1 cellular context compared by ENCODE assay signal in the genomic region with DNA sequence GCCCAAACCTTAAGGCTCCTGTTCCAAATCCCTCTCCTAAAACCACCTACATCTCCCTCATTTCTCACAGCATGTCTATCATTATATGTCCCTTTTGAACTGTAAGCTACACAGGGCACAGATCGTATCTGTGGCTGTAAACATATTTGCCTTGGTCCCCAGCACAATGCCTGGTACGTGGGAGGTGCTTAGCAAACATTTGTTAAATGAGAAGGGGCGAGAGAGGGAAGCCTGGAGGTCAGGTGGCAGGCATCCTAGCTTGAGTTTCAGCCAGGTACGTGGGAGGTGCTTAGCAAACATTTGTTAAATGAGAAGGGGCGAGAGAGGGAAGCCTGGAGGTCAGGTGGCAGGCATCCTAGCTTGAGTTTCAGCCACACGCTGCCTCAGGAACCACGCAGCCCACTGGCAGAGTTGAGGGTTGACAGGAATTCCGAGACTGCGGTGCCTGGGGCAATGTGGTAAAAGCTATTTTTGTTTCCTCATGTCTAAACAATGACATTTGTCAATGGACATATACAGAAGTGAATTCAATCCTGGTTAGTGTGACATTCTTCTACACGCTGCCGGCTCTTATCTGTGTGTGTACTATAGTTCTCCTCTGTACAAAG.
TF ChIP-seq lines count a peak whose summit lies in the region.

No MANE protein-coding gene starts in this region.

TF ChIP-seq in GM23338, 12 proteins besides CTCF, POLR2A, EP300 and RAD21 (continued from another document):
- TF ChIP-seq, protein P1, sequence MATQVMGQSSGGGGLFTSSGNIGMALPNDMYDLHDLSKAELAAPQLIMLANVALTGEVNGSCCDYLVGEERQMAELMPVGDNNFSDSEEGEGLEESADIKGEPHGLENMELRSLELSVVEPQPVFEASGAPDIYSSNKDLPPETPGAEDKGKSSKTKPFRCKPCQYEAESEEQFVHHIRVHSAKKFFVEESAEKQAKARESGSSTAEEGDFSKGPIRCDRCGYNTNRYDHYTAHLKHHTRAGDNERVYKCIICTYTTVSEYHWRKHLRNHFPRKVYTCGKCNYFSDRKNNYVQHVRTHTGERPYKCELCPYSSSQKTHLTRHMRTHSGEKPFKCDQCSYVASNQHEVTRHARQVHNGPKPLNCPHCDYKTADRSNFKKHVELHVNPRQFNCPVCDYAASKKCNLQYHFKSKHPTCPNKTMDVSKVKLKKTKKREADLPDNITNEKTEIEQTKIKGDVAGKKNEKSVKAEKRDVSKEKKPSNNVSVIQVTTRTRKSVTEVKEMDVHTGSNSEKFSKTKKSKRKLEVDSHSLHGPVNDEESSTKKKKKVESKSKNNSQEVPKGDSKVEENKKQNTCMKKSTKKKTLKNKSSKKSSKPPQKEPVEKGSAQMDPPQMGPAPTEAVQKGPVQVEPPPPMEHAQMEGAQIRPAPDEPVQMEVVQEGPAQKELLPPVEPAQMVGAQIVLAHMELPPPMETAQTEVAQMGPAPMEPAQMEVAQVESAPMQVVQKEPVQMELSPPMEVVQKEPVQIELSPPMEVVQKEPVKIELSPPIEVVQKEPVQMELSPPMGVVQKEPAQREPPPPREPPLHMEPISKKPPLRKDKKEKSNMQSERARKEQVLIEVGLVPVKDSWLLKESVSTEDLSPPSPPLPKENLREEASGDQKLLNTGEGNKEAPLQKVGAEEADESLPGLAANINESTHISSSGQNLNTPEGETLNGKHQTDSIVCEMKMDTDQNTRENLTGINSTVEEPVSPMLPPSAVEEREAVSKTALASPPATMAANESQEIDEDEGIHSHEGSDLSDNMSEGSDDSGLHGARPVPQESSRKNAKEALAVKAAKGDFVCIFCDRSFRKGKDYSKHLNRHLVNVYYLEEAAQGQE (IDR thresholded peaks at IDR 0.05; ENCODE audit: unreplicated experiment) = no peak
- TF ChIP-seq, protein P2, sequence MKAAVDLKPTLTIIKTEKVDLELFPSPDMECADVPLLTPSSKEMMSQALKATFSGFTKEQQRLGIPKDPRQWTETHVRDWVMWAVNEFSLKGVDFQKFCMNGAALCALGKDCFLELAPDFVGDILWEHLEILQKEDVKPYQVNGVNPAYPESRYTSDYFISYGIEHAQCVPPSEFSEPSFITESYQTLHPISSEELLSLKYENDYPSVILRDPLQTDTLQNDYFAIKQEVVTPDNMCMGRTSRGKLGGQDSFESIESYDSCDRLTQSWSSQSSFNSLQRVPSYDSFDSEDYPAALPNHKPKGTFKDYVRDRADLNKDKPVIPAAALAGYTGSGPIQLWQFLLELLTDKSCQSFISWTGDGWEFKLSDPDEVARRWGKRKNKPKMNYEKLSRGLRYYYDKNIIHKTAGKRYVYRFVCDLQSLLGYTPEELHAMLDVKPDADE (IDR thresholded peaks at IDR 0.05) = no peak
- no peak for TF ChIP-seq STAT1 (IDR thresholded peaks at IDR 0.05; ENCODE audit: unreplicated experiment)
- no peak for TF ChIP-seq ZNF331 (CRISPR knock-in tag; IDR thresholded peaks at IDR 0.05; ENCODE audit: low read depth)
- TF ChIP-seq ZNF114 (CRISPR knock-in tag; IDR thresholded peaks at IDR 0.05) = no peak
- TF ChIP-seq POLR2AphosphoS5 (IDR thresholded peaks at IDR 0.05; ENCODE audit: low read depth) = no peak
